23 cellular contexts compared by ENCODE assay signal in genomic region chr12:12249216-12250050, GRCh38.
"Had no signal": no experiment of that assay in that cellular context is flagged by ENCODE, and none has a peak within 500 bp of the region (broad histone marks: within the 10 kb centered on the region; RNA-seq: fewer than 3 reads in every experiment).

No MANE protein-coding gene starts in this region.

- H3K27me3 ChIP-seq: adrenal gland, ascending aorta, brain microvascular endothelial cell, neural progenitor cell, transverse colon, uterus had no signal

- ATAC-seq: activated CD8-positive, alpha-beta T cell treated with anti-CD3 and anti-CD28 coated beads, Interleukin-2, amount 10 ng/mL, durations not matched to agents 7 days and 5 days; effector memory CD8-positive, alpha-beta T cell; esophagus mucosa; naive thymus-derived CD4-positive, alpha-beta T cell; stimulated activated naive B cell treated with anti-CD40 and anti-IgM and Interleukin-4, amounts not matched to agents 10 μg/mL and 1 μg/mL and 100 μg/mL, for 72 hours had no signal

- H3K9me3 ChIP-seq: adrenal gland, ascending aorta, left ventricle myocardium inferior, transverse colon, uterus had no signal

- H3K9me3 Mint-ChIP-seq: activated naive CD4-positive, alpha-beta T cell treated with anti-CD3 and anti-CD28 coated beads, Interleukin-2, amount 50 U/mL, for 24 hours; activated T-helper 1 cell treated with anti-CD3 and anti-CD28 coated beads, Interleukin-12 subunit alpha, Interleukin-12 subunit beta, Interleukin-2, Interleukin-4 antibody, amounts not matched to agents 30 ng/mL and 10 ng/mL and 1 ng/mL, durations not matched to agents 14 hours and 24 hours and 36 hours; central memory CD8-positive, alpha-beta T cell; effector memory CD8-positive, alpha-beta T cell; stimulated activated naive B cell treated with anti-CD40 and anti-IgM and Interleukin-4, amounts not matched to agents 10 μg/mL and 1 μg/mL and 100 μg/mL, for 72 hours had no signal

- H3K4me3 ChIP-seq: adrenal gland, ascending aorta, left ventricle myocardium inferior, neural progenitor cell, transverse colon, uterus had no signal

- H3K4me1 ChIP-seq: adrenal gland, ascending aorta, neural progenitor cell, uterus had no signal

- H3K9ac ChIP-seq: neural progenitor cell had no signal

- DNase-seq: activated CD4-positive, alpha-beta T cell treated with anti-CD3 and anti-CD28 coated beads, Interleukin-2, amount 10 ng/mL, durations not matched to agents 7 days and 5 days; activated CD4-positive, CD25-positive, alpha-beta regulatory T cell treated with anti-CD3 and anti-CD28 coated beads, Interleukin-2, amount 50 U/mL, for 72 hours; activated CD8-positive, alpha-beta T cell treated with anti-CD3 and anti-CD28 coated beads, Interleukin-2, amount 10 ng/mL, durations not matched to agents 7 days and 5 days; activated gamma-delta T cell treated with Interleukin-2 at 50 U/mL for 16 hours; adrenal gland; brain microvascular endothelial cell; effector memory CD8-positive, alpha-beta T cell; glutamatergic neuron; hippocampal formation; left ventricle myocardium inferior; naive thymus-derived CD4-positive, alpha-beta T cell; stimulated activated CD4-positive, alpha-beta T cell treated with anti-CD3 and anti-CD28 coated beads, Interleukin-2, amount 100 ng/mL, for 48 hours; stimulated activated CD8-positive, alpha-beta memory T cell treated with anti-CD3 and anti-CD28 coated beads, Interleukin-4, amount 100 ng/mL, for 48 hours; stimulated activated naive B cell treated with anti-CD40 and anti-IgM and Interleukin-4, amounts not matched to agents 10 μg/mL and 1 μg/mL and 100 μg/mL, for 72 hours; transverse colon; uterus; WERI-Rb-1 had no signal

- H3K27me3 Mint-ChIP-seq: activated CD4-positive, alpha-beta T cell treated with anti-CD3 and anti-CD28 coated beads, Interleukin-2, amount 10 ng/mL, durations not matched to agents 7 days and 5 days; activated naive CD4-positive, alpha-beta T cell treated with anti-CD3 and anti-CD28 coated beads, Interleukin-2, amount 50 U/mL, for 24 hours; stimulated activated naive B cell treated with anti-CD40 and anti-IgM and Interleukin-4, amounts not matched to agents 10 μg/mL and 1 μg/mL and 100 μg/mL, for 72 hours had no signal

- H3K27ac Mint-ChIP-seq: activated CD4-positive, alpha-beta T cell treated with anti-CD3 and anti-CD28 coated beads, Interleukin-2, amount 10 ng/mL, durations not matched to agents 7 days and 5 days; activated CD8-positive, alpha-beta T cell treated with anti-CD3 and anti-CD28 coated beads, Interleukin-2, amount 10 ng/mL, durations not matched to agents 7 days and 5 days; activated naive CD4-positive, alpha-beta T cell treated with anti-CD3 and anti-CD28 coated beads, Interleukin-2, amount 50 U/mL, for 24 hours; activated T-helper 1 cell treated with anti-CD3 and anti-CD28 coated beads, Interleukin-12 subunit alpha, Interleukin-12 subunit beta, Interleukin-2, Interleukin-4 antibody, amounts not matched to agents 30 ng/mL and 10 ng/mL and 1 ng/mL, durations not matched to agents 14 hours and 24 hours and 36 hours; effector memory CD8-positive, alpha-beta T cell; neural progenitor cell; stimulated activated naive B cell treated with anti-CD40 and anti-IgM and Interleukin-4, amounts not matched to agents 10 μg/mL and 1 μg/mL and 100 μg/mL, for 72 hours had no signal

- H3K27ac ChIP-seq: adrenal gland, ascending aorta, brain microvascular endothelial cell, left ventricle myocardium inferior, neural progenitor cell, transverse colon, uterus, WERI-Rb-1 had no signal

- H3K4me1 Mint-ChIP-seq: neural progenitor cell had no signal

- H3K36me3 ChIP-seq: adrenal gland, ascending aorta, brain microvascular endothelial cell, left ventricle myocardium inferior, neural progenitor cell, transverse colon, uterus, WERI-Rb-1 had no signal

- H3K4me3 Mint-ChIP-seq: activated CD4-positive, alpha-beta T cell treated with anti-CD3 and anti-CD28 coated beads, Interleukin-2, amount 10 ng/mL, durations not matched to agents 7 days and 5 days; activated CD8-positive, alpha-beta T cell treated with anti-CD3 and anti-CD28 coated beads, Interleukin-2, amount 10 ng/mL, durations not matched to agents 7 days and 5 days; activated naive CD4-positive, alpha-beta T cell treated with anti-CD3 and anti-CD28 coated beads, Interleukin-2, amount 50 U/mL, for 24 hours; activated T-helper 1 cell treated with anti-CD3 and anti-CD28 coated beads, Interleukin-12 subunit alpha, Interleukin-12 subunit beta, Interleukin-2, Interleukin-4 antibody, amounts not matched to agents 30 ng/mL and 10 ng/mL and 1 ng/mL, durations not matched to agents 14 hours and 24 hours and 36 hours; central memory CD8-positive, alpha-beta T cell; effector memory CD8-positive, alpha-beta T cell; neural progenitor cell; stimulated activated naive B cell treated with anti-CD40 and anti-IgM and Interleukin-4, amounts not matched to agents 10 μg/mL and 1 μg/mL and 100 μg/mL, for 72 hours had no signal

- H3K4me2 ChIP-seq: neural progenitor cell had no signal
